In genomic region chr2:191635333-191636234, GRCh38 we compare ENCODE assay signal across 1 cellular context.
A peak's percentile ranks its signal among the peaks of the same experiment; 100 is the strongest.
TF ChIP-seq lines count a peak whose summit lies in the region.

No MANE protein-coding gene starts in this region.

TF ChIP-seq in HepG2, 621 proteins besides CTCF, POLR2A, EP300 and RAD21 (continued from another document):
- TF ChIP-seq EHMT2 (IDR thresholded peaks at IDR 0.05; ENCODE audit: borderline replicate concordance, low read depth, low read length) (0 out of 2 replicates have a peak, but pooled peaks have one; percentile 15), SOX5 (CRISPR knock-in tag; IDR thresholded peaks at IDR 0.05; ENCODE audit: borderline replicate concordance) (peak; percentile 13; the same call in 1 of the 2 replicates), ZNF33A (CRISPR knock-in tag; IDR thresholded peaks at IDR 0.05; ENCODE audit: borderline replicate concordance) (no peak), ZBTB39 (CRISPR knock-in tag; IDR thresholded peaks at IDR 0.05) (no peak), CREM (IDR thresholded peaks at IDR 0.05) (no peak), CREM (CRISPR knock-in tag; IDR thresholded peaks at IDR 0.05) (no peak), ZNF660 (CRISPR knock-in tag; IDR thresholded peaks at IDR 0.05; ENCODE audit: borderline replicate concordance, low read depth) (no peak), ZNF674 (CRISPR knock-in tag; IDR thresholded peaks at IDR 0.05; ENCODE audit: low read depth) (no peak), CEBPZ (IDR thresholded peaks at IDR 0.05; ENCODE audit: low read length) (no peak), ZNF672 (CRISPR knock-in tag; IDR thresholded peaks at IDR 0.05) (no peak), TEAD3 (CRISPR knock-in tag; optimal IDR thresholded peaks at IDR 0.05; ENCODE audit: borderline replicate concordance) (peak; percentile 36), HIC2 (CRISPR knock-in tag; IDR thresholded peaks at IDR 0.05; ENCODE audit: low read depth) (no peak), ONECUT2 (CRISPR knock-in tag; IDR thresholded peaks at IDR 0.05) (no peak), TRIM24 (CRISPR knock-in tag; IDR thresholded peaks at IDR 0.05) (no peak), IKZF1 (IDR thresholded peaks at IDR 0.05) (no peak), NR1H2 (CRISPR knock-in tag; IDR thresholded peaks at IDR 0.05; ENCODE audit: borderline replicate concordance, low read depth) (no peak), HNF4A (CRISPR knock-in tag; IDR thresholded peaks at IDR 0.05) (0 out of 2 replicates have a peak, but pooled peaks have one; percentile 8), REPIN1 (CRISPR knock-in tag; IDR thresholded peaks at IDR 0.05; ENCODE audit: borderline replicate concordance, low read depth) (no peak), ARID5B (CRISPR knock-in tag; IDR thresholded peaks at IDR 0.05) (0 out of 2 replicates have a peak, but pooled peaks have one; percentile 1), ATF7 (IDR thresholded peaks at IDR 0.05) (no peak), ATF7 (CRISPR knock-in tag; IDR thresholded peaks at IDR 0.05) (no peak), TARDBP (CRISPR knock-in tag; IDR thresholded peaks at IDR 0.05) (peak; percentile 25; the same call in 1 of the 2 replicates), MXI1 (IDR thresholded peaks at IDR 0.05; ENCODE audit: borderline replicate concordance, low read depth, low read length) (0 out of 3 replicates have a peak, but pooled peaks have one; percentile 16), HDAC6 (IDR thresholded peaks at IDR 0.05; ENCODE audit: low read depth, low read length) (no peak), CAMTA2 (CRISPR knock-in tag; IDR thresholded peaks at IDR 0.05; ENCODE audit: borderline replicate concordance) (no peak), ZNF616 (CRISPR knock-in tag; IDR thresholded peaks at IDR 0.05; ENCODE audit: low read depth) (no peak), SMYD3 (CRISPR knock-in tag; IDR thresholded peaks at IDR 0.05) (0 out of 2 replicates have a peak, but pooled peaks have one; percentile 17)
- TF ChIP-seq, protein P1, sequence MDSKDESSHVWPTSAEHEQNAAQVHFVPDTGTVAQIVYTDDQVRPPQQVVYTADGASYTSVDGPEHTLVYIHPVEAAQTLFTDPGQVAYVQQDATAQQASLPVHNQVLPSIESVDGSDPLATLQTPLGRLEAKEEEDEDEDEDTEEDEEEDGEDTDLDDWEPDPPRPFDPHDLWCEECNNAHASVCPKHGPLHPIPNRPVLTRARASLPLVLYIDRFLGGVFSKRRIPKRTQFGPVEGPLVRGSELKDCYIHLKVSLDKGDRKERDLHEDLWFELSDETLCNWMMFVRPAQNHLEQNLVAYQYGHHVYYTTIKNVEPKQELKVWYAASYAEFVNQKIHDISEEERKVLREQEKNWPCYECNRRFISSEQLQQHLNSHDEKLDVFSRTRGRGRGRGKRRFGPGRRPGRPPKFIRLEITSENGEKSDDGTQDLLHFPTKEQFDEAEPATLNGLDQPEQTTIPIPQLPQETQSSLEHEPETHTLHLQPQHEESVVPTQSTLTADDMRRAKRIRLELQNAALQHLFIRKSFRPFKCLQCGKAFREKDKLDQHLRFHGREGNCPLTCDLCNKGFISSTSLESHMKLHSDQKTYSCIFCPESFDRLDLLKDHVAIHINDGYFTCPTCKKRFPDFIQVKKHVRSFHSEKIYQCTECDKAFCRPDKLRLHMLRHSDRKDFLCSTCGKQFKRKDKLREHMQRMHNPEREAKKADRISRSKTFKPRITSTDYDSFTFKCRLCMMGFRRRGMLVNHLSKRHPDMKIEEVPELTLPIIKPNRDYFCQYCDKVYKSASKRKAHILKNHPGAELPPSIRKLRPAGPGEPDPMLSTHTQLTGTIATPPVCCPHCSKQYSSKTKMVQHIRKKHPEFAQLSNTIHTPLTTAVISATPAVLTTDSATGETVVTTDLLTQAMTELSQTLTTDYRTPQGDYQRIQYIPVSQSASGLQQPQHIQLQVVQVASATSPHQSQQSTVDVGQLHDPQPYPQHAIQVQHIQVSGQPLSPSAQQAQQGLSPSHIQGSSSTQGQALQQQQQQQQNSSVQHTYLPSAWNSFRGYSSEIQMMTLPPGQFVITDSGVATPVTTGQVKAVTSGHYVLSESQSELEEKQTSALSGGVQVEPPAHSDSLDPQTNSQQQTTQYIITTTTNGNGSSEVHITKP (CRISPR knock-in tag; IDR thresholded peaks at IDR 0.05; ENCODE audit: low read depth), result no peak
- TF ChIP-seq, protein P2, sequence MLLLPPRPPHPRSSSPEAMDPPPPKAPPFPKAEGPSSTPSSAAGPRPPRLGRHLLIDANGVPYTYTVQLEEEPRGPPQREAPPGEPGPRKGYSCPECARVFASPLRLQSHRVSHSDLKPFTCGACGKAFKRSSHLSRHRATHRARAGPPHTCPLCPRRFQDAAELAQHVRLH (CRISPR knock-in tag; IDR thresholded peaks at IDR 0.05; ENCODE audit: borderline replicate concordance, low read depth), result no peak
- TF ChIP-seq, protein P3, sequence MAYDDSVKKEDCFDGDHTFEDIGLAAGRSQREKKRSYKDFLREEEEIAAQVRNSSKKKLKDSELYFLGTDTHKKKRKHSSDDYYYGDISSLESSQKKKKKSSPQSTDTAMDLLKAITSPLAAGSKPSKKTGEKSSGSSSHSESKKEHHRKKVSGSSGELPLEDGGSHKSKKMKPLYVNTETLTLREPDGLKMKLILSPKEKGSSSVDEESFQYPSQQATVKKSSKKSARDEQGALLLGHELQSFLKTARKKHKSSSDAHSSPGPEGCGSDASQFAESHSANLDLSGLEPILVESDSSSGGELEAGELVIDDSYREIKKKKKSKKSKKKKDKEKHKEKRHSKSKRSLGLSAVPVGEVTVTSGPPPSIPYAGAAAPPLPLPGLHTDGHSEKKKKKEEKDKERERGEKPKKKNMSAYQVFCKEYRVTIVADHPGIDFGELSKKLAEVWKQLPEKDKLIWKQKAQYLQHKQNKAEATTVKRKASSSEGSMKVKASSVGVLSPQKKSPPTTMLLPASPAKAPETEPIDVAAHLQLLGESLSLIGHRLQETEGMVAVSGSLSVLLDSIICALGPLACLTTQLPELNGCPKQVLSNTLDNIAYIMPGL (CRISPR knock-in tag; IDR thresholded peaks at IDR 0.05; ENCODE audit: borderline replicate concordance in 1 of 2, low read depth in 1 of 2), result 0 out of 4 replicates have a peak, but pooled peaks of 1 of the 2 experiments have one; percentile 17
- TF ChIP-seq, protein P4, sequence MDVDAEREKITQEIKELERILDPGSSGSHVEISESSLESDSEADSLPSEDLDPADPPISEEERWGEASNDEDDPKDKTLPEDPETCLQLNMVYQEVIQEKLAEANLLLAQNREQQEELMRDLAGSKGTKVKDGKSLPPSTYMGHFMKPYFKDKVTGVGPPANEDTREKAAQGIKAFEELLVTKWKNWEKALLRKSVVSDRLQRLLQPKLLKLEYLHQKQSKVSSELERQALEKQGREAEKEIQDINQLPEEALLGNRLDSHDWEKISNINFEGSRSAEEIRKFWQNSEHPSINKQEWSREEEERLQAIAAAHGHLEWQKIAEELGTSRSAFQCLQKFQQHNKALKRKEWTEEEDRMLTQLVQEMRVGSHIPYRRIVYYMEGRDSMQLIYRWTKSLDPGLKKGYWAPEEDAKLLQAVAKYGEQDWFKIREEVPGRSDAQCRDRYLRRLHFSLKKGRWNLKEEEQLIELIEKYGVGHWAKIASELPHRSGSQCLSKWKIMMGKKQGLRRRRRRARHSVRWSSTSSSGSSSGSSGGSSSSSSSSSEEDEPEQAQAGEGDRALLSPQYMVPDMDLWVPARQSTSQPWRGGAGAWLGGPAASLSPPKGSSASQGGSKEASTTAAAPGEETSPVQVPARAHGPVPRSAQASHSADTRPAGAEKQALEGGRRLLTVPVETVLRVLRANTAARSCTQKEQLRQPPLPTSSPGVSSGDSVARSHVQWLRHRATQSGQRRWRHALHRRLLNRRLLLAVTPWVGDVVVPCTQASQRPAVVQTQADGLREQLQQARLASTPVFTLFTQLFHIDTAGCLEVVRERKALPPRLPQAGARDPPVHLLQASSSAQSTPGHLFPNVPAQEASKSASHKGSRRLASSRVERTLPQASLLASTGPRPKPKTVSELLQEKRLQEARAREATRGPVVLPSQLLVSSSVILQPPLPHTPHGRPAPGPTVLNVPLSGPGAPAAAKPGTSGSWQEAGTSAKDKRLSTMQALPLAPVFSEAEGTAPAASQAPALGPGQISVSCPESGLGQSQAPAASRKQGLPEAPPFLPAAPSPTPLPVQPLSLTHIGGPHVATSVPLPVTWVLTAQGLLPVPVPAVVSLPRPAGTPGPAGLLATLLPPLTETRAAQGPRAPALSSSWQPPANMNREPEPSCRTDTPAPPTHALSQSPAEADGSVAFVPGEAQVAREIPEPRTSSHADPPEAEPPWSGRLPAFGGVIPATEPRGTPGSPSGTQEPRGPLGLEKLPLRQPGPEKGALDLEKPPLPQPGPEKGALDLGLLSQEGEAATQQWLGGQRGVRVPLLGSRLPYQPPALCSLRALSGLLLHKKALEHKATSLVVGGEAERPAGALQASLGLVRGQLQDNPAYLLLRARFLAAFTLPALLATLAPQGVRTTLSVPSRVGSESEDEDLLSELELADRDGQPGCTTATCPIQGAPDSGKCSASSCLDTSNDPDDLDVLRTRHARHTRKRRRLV (CRISPR knock-in tag; IDR thresholded peaks at IDR 0.05), result no peak
TF ChIP-seq in HepG2: peak in this region for 10.
